In the genomic region with DNA sequence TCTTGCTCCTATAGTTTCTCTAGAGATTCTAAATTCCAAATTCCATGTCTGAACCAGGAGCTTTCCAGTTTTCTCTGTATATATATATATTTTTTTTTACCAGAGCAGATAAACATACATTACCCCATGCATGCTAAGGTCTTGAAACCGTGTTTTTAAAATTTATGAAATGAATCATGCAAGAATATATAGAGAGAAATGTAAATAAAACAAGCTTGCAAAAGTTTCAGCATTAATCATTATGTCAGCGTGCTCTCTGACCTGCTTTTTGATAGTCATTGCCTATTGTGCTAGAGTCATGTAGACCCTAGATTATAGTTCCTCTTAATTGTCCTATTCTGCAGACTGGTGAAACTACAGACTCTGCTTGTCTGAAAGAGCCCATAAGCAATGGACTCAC, we compare ENCODE assay signal across 33 cellular contexts. TPM values are rescaled to one million over a fixed set of nuclear protein-coding genes. Genes with fewer than 3 reads are reported as not detected.
"Had no signal": no experiment of that assay in that cellular context is flagged by ENCODE, and none has a peak within 500 bp of the region (broad histone marks: within the 10 kb centered on the region; RNA-seq: fewer than 3 reads in every experiment).

No MANE protein-coding gene starts in this region.

- DNase-seq: stimulated activated CD4-positive, alpha-beta T cell treated with anti-CD3 and anti-CD28 coated beads, Interleukin-2, amount 100 ng/mL, for 48 hours; stimulated activated CD4-positive, alpha-beta T cell treated with anti-CD3 and anti-CD28 coated beads, Interleukin-4, amount 100 ng/mL, for 1 hour; stimulated activated CD4-positive, alpha-beta T cell treated with anti-CD3 and anti-CD28 coated beads, Interleukin-4, amount 100 ng/mL, for 24 hours; stimulated activated CD4-positive, alpha-beta T cell treated with anti-CD3 and anti-CD28 coated beads, Interleukin-4, amount 100 ng/mL, for 4 hours; stimulated activated CD8-positive, alpha-beta memory T cell treated with anti-CD3 and anti-CD28 coated beads, Interleukin-4, amount 100 ng/mL, for 48 hours; stimulated activated naive B cell treated with anti-CD40 and anti-IgM and Interleukin-4, amounts not matched to agents 10 μg/mL and 1 μg/mL and 100 μg/mL, for 72 hours; stimulated activated naive CD4-positive, alpha-beta T cell; stimulated activated naive CD4-positive, alpha-beta T cell treated with Interleukin-2 at 50 U/mL for 16 hours; stimulated activated naive CD8-positive, alpha-beta T cell treated with anti-CD3 and anti-CD28 coated beads, Interleukin-15, amount 100 ng/mL, for 72 hours; stimulated activated naive CD8-positive, alpha-beta T cell treated with anti-CD3 and anti-CD28 coated beads, Interleukin-15, Interleukin-2, amounts not matched to agents 100 U/mL and 50 U/mL, for 24 hours; stomach; substantia nigra; testis; thyroid gland; tibial artery; transverse colon; trophoblast cell; upper lobe of left lung; upper lobe of right lung; uterus had no signal

- H3K9me3 ChIP-seq: stomach, suprapubic skin, testis, thoracic aorta, thyroid gland, tibial artery, tibial nerve, transverse colon, upper lobe of left lung, upper lobe of right lung, uterus, vagina had no signal

- H3K27ac Mint-ChIP-seq: stimulated activated effector memory CD8-positive, alpha-beta T cell treated with anti-CD3 and anti-CD28 coated beads, Interleukin-12 subunit alpha, Interleukin-12 subunit beta, amount 100 ng/mL, for 72 hours; stimulated activated memory B cell treated with anti-CD40 and anti-IgM and Interleukin-4, amounts not matched to agents 10 μg/mL and 1 μg/mL and 100 μg/mL, for 72 hours; stimulated activated naive B cell treated with anti-CD40 and anti-IgM and Interleukin-4, amounts not matched to agents 10 μg/mL and 1 μg/mL and 100 μg/mL, for 72 hours; stimulated activated naive CD8-positive, alpha-beta T cell treated with anti-CD3 and anti-CD28 coated beads, Interleukin-15, amount 100 ng/mL, for 72 hours; stimulated activated naive CD8-positive, alpha-beta T cell treated with anti-CD3 and anti-CD28 coated beads, Interleukin-15, Interleukin-2, amounts not matched to agents 100 ng/mL and 50 ng/mL, for 24 hours; type B pancreatic cell had no signal

- FAIRE-seq: urothelium cell line had no signal

- H3K4me1 ChIP-seq: stomach, suprapubic skin, testis, thyroid gland, tibial artery, tibial nerve, transverse colon, upper lobe of left lung, upper lobe of right lung, uterus, vagina had no signal

- H3K27me3 ChIP-seq: testis, thyroid gland, tibial nerve, upper lobe of left lung, upper lobe of right lung, uterus, vagina had no signal

- H3K27ac ChIP-seq: stomach, suprapubic skin, testis, thoracic aorta, thyroid gland, tibial artery, tibial nerve, transverse colon, upper lobe of left lung, upper lobe of right lung, uterus, vagina had no signal

- H3K36me3 Mint-ChIP-seq: stimulated activated effector memory CD8-positive, alpha-beta T cell treated with anti-CD3 and anti-CD28 coated beads, Interleukin-12 subunit alpha, Interleukin-12 subunit beta, amount 100 ng/mL, for 72 hours; stimulated activated memory B cell treated with anti-CD40 and anti-IgM and Interleukin-4, amounts not matched to agents 10 μg/mL and 1 μg/mL and 100 μg/mL, for 72 hours; stimulated activated naive B cell treated with anti-CD40 and anti-IgM and Interleukin-4, amounts not matched to agents 10 μg/mL and 1 μg/mL and 100 μg/mL, for 72 hours; type B pancreatic cell had no signal

- H3K36me3 ChIP-seq: stomach, suprapubic skin, thoracic aorta, thyroid gland, tibial artery, tibial nerve, transverse colon, upper lobe of left lung, upper lobe of right lung, uterus, vagina had no signal

- H3K9me3 Mint-ChIP-seq: stimulated activated effector memory CD8-positive, alpha-beta T cell treated with anti-CD3 and anti-CD28 coated beads, Interleukin-12 subunit alpha, Interleukin-12 subunit beta, amount 100 ng/mL, for 72 hours; stimulated activated memory B cell treated with anti-CD40 and anti-IgM and Interleukin-4, amounts not matched to agents 10 μg/mL and 1 μg/mL and 100 μg/mL, for 72 hours; stimulated activated naive B cell treated with anti-CD40 and anti-IgM and Interleukin-4, amounts not matched to agents 10 μg/mL and 1 μg/mL and 100 μg/mL, for 72 hours; stimulated activated naive CD8-positive, alpha-beta T cell treated with anti-CD3 and anti-CD28 coated beads, Interleukin-15, amount 100 ng/mL, for 72 hours; stimulated activated naive CD8-positive, alpha-beta T cell treated with anti-CD3 and anti-CD28 coated beads, Interleukin-15, Interleukin-2, amounts not matched to agents 100 ng/mL and 50 ng/mL, for 24 hours; type B pancreatic cell had no signal

- H3K4me1 Mint-ChIP-seq: stimulated activated effector memory CD8-positive, alpha-beta T cell treated with anti-CD3 and anti-CD28 coated beads, Interleukin-12 subunit alpha, Interleukin-12 subunit beta, amount 100 ng/mL, for 72 hours; stimulated activated naive B cell treated with anti-CD40 and anti-IgM and Interleukin-4, amounts not matched to agents 10 μg/mL and 1 μg/mL and 100 μg/mL, for 72 hours; stimulated activated naive CD8-positive, alpha-beta T cell treated with anti-CD3 and anti-CD28 coated beads, Interleukin-15, amount 100 ng/mL, for 72 hours had no signal

- H3K4me3 ChIP-seq: stomach, suprapubic skin, testis, thoracic aorta, thyroid gland, tibial artery, tibial nerve, transverse colon, upper lobe of left lung, upper lobe of right lung, uterus, vagina had no signal

- H3K4me3 Mint-ChIP-seq: stimulated activated effector memory CD8-positive, alpha-beta T cell treated with anti-CD3 and anti-CD28 coated beads, Interleukin-12 subunit alpha, Interleukin-12 subunit beta, amount 100 ng/mL, for 72 hours; stimulated activated memory B cell treated with anti-CD40 and anti-IgM and Interleukin-4, amounts not matched to agents 10 μg/mL and 1 μg/mL and 100 μg/mL, for 72 hours; stimulated activated naive B cell treated with anti-CD40 and anti-IgM and Interleukin-4, amounts not matched to agents 10 μg/mL and 1 μg/mL and 100 μg/mL, for 72 hours; stimulated activated naive CD8-positive, alpha-beta T cell treated with anti-CD3 and anti-CD28 coated beads, Interleukin-15, amount 100 ng/mL, for 72 hours; stimulated activated naive CD8-positive, alpha-beta T cell treated with anti-CD3 and anti-CD28 coated beads, Interleukin-15, Interleukin-2, amounts not matched to agents 100 ng/mL and 50 ng/mL, for 24 hours; type B pancreatic cell had no signal

- ATAC-seq: stimulated activated effector memory CD8-positive, alpha-beta T cell treated with anti-CD3 and anti-CD28 coated beads, Interleukin-12 subunit alpha, Interleukin-12 subunit beta, amount 100 ng/mL, for 72 hours; stimulated activated memory B cell treated with anti-CD40 and anti-IgM and Interleukin-4, amounts not matched to agents 10 μg/mL and 1 μg/mL and 100 μg/mL, for 72 hours; stimulated activated naive B cell treated with anti-CD40 and anti-IgM and Interleukin-4, amounts not matched to agents 10 μg/mL and 1 μg/mL and 100 μg/mL, for 72 hours; stimulated activated naive CD8-positive, alpha-beta T cell treated with anti-CD3 and anti-CD28 coated beads, Interleukin-15, amount 100 ng/mL, for 72 hours; stimulated activated naive CD8-positive, alpha-beta T cell treated with anti-CD3 and anti-CD28 coated beads, Interleukin-15, Interleukin-2, amounts not matched to agents 100 U/mL and 50 U/mL, for 24 hours; upper lobe of right lung had no signal

RNA-seq across cellular contexts. Expression of gene TRIM43, which starts 22.6 kb away (rescaled TPM):
- total RNA-seq: stomach, subcutaneous adipose tissue, suprapubic skin, temporal lobe, thoracic aorta, thyroid gland, tibial nerve, transverse colon, upper lobe of left lung, upper lobe of right lung, ureter, urinary bladder, vagina had no signal
- polyA plus RNA-seq: urinary bladder had no signal
